20 cellular contexts compared by ENCODE assay signal in genomic region chr22:45127866-45128265, GRCh38. TPM values are rescaled to one million over a fixed set of nuclear protein-coding genes. Genes with fewer than 3 reads are reported as not detected.
DNase-seq lines count a peak whose midpoint lies in the region; TF ChIP-seq lines count a peak whose summit lies in the region.
"Had no signal": no experiment of that assay in that cellular context is flagged by ENCODE, and none has a peak within 500 bp of the region (broad histone marks: within the 10 kb centered on the region; RNA-seq: fewer than 3 reads in every experiment).

No MANE protein-coding gene starts in this region.

- H3K4me1 ChIP-seq in OCI-LY7 (ENCODE audit: insufficient read depth, low read length, poor library complexity, severe bottlenecking), result no peaks in the 10 kb centered on the region
- H3K4me1 ChIP-seq: BE2C had no signal

- in situ Hi-C loops in astrocyte of the spinal cord (cut with HindIII; ENCODE audit: low sequenced_read_pairs), result no loop called here

- no peak overlapping the region for H3K4me2 ChIP-seq in OCI-LY7 (ENCODE audit: low read length)

- POLR2A ChIA-PET in OCI-LY7 (lab: Charles Lee), result no interaction called here

- H3K9me3 Mint-ChIP-seq in immature natural killer cell, result peaks cover 0 to 2% (median 0%) of the 10 kb centered on the region in 6 donors
- H3K9me3 Mint-ChIP-seq in activated naive CD4-positive, alpha-beta T cell treated with anti-CD3 and anti-CD28 coated beads for 36 hours, result no peaks in the 10 kb centered on the region
- H3K9me3 Mint-ChIP-seq: mesothelial cell of epicardium had no signal

- no peaks in the 10 kb centered on the region for H3K9me2 ChIP-seq in OCI-LY7 (ENCODE audit: insufficient read depth, low read length)

- no peak overlapping the region for H3K27ac ChIP-seq in OCI-LY7 (ENCODE audit: low read depth, low read length, poor library complexity, severe bottlenecking)
- H3K27ac ChIP-seq: transverse colon had no signal

- H4K20me1 ChIP-seq in OCI-LY7 (ENCODE audit: insufficient read depth, low read length), result no peaks in the 10 kb centered on the region

- BruUV-seq in OCI-LY7 (replicated peaks; lab: Mats Ljungman, UMichigan), result no TSS peak

- peak overlapping the region in 3 of 5 donors; percentile 11 to 52 (median 32) for H3K4me3 Mint-ChIP-seq in immature natural killer cell
- H3K4me3 Mint-ChIP-seq in activated naive CD4-positive, alpha-beta T cell treated with anti-CD3 and anti-CD28 coated beads for 36 hours, result no peak overlapping the region
- H3K4me3 Mint-ChIP-seq: brain, mesothelial cell of epicardium had no signal

- TF ChIP-seq CTCF in astrocyte of the spinal cord (IDR thresholded peaks at IDR 0.05; ENCODE audit: low read depth, low read length) (no peak), OCI-LY7 (conservative IDR thresholded peaks at IDR 0.05; ENCODE audit: low read length) (no peak)

- H3K4me1 Mint-ChIP-seq in immature natural killer cell, result peaks cover 29 to 37% of the 10 kb centered on the region in 2 donors
- H3K4me1 Mint-ChIP-seq in activated naive CD4-positive, alpha-beta T cell treated with anti-CD3 and anti-CD28 coated beads for 36 hours (ENCODE audit: low read depth), result peaks cover 26% of the 10 kb centered on the region

- H3K79me2 ChIP-seq in OCI-LY7 (ENCODE audit: insufficient read depth, low read depth, low read length), result no peaks in the 10 kb centered on the region

- CTCF ChIA-PET in OCI-LY7 (lab: Charles Lee; ENCODE audit: unreplicated experiment), result no interaction called here
- CTCF ChIA-PET in activated naive CD4-positive, alpha-beta T cell treated with anti-CD3 and anti-CD28 coated beads for 36 hours (lab: Charles Lee), result no interaction called here

- H3K36me3 Mint-ChIP-seq in immature natural killer cell, result peaks cover 4 to 9% (median 9%) of the 10 kb centered on the region in 3 donors
- H3K36me3 Mint-ChIP-seq in activated naive CD4-positive, alpha-beta T cell treated with anti-CD3 and anti-CD28 coated beads for 36 hours (ENCODE audit: low read depth), result peaks cover 15% of the 10 kb centered on the region

- peak overlapping the region in 1 of 6 donors; percentile 50 for H3K27ac Mint-ChIP-seq in immature natural killer cell
- no peak overlapping the region for H3K27ac Mint-ChIP-seq in activated naive CD4-positive, alpha-beta T cell treated with anti-CD3 and anti-CD28 coated beads for 36 hours
- H3K27ac Mint-ChIP-seq: brain, mesothelial cell of epicardium had no signal

- DNase-seq in AG08395 (ENCODE audit: low spot score), result peak; percentile 55
- DNase-seq in HCEC 1CT, result peak; percentile 73
- peak; percentile 48 for DNase-seq in astrocyte of the spinal cord (ENCODE audit: low read depth, low spot score)
- no peak for DNase-seq in immature natural killer cell
- DNase-seq in DMS 273 (lab: John Stamatoyannopoulos, UW; ENCODE audit: unreplicated experiment), result no peak
- DNase-seq in activated CD4-positive, alpha-beta T cell treated with anti-CD3 and anti-CD28 coated beads for 48 hours, result no peak
- no peak for DNase-seq in OCI-LY7 (ENCODE audit: low spot score)
- DNase-seq in activated naive CD4-positive, alpha-beta T cell treated with anti-CD3 and anti-CD28 coated beads for 36 hours, result no peak
- DNase-seq: activated CD8-positive, alpha-beta memory T cell treated with anti-CD3 and anti-CD28 coated beads for 24 hours; activated effector memory CD4-positive, alpha-beta T cell treated with anti-CD3 and anti-CD28 coated beads, Interleukin-2, amount 50 U/mL, for 16 hours; BE2C; DMS79 treated with DMSO at 0.1 percent for 48 hours; effector CD4-positive, alpha-beta T cell; NCI-H1092 treated with DMSO at 0.1 percent for 48 hours; NCI-H2171 treated with DMSO at 0.1 percent for 48 hours; stimulated activated CD4-positive, alpha-beta T cell treated with anti-CD3 and anti-CD28 coated beads, Interleukin-4, amount 100 ng/mL, for 4 hours; transverse colon had no signal

- H2AFZ ChIP-seq in OCI-LY7 (ENCODE audit: low read length), result no peak overlapping the region

- H3K4me3 ChIP-seq in astrocyte of the spinal cord (ENCODE audit: low read depth, low read length) (no peak overlapping the region), OCI-LY7 (ENCODE audit: low read depth, low read length, poor library complexity, severe bottlenecking) (no peak overlapping the region)
- H3K4me3 ChIP-seq: GM12878, transverse colon had no signal

- H3K27me3 Mint-ChIP-seq in immature natural killer cell (ENCODE audit: low read depth in 3 of 3), result peaks cover 0 to 5% (median 3%) of the 10 kb centered on the region in 3 donors
- peaks cover 1% of the 10 kb centered on the region for H3K27me3 Mint-ChIP-seq in activated naive CD4-positive, alpha-beta T cell treated with anti-CD3 and anti-CD28 coated beads for 36 hours (ENCODE audit: low read depth)

- no peaks in the 10 kb centered on the region for H3K9me3 ChIP-seq in OCI-LY7 (ENCODE audit: low read length)
- H3K9me3 ChIP-seq: BE2C, transverse colon had no signal

- intact Hi-C loops in OCI-LY7 (cut with micrococcal nuclease; ENCODE audit: unreplicated experiment), result no loop called here
- intact Hi-C loops in activated naive CD4-positive, alpha-beta T cell treated with anti-CD3 and anti-CD28 coated beads for 36 hours (cut with micrococcal nuclease), result no loop called here

- peaks cover 5% of the 10 kb centered on the region; the same call in 1 of the 2 replicates for H3K36me3 ChIP-seq in OCI-LY7 (ENCODE audit: insufficient read depth, low read length)
- H3K36me3 ChIP-seq: transverse colon had no signal

RNA-seq across cellular contexts. Expression of gene NUP50, which starts 35.9 kb away (rescaled TPM):
- polyA plus RNA-seq in immature natural killer cell, result 10 to 100 TPM; 16.6 to 56.0 (median 26.1) TPM
- total RNA-seq in OCI-LY7 (2014; rRNA removed; shearing (Covaris generic)), result 100 and 107 TPM in 2 replicates
- total RNA-seq in OCI-LY7 (2022), result 132 and 134 TPM in 2 replicates
- total RNA-seq in activated naive CD4-positive, alpha-beta T cell treated with anti-CD3 and anti-CD28 coated beads for 36 hours, result 100 to 1,000 TPM; 151 to 154 TPM

Comparison
In these comparisons a context has a peak if more than half of its experiments do, and no peak if none do; other contexts are left out.
1. DNase-seq: peak in AG08395 (single experiment), HCEC 1CT (single experiment) and astrocyte of the spinal cord (single experiment); none in immature natural killer cell (0 of 3), DMS 273 (single experiment), activated CD4-positive, alpha-beta T cell treated with anti-CD3 and anti-CD28 coated beads for 48 hours (single experiment), OCI-LY7 (single experiment) and activated naive CD4-positive, alpha-beta T cell treated with anti-CD3 and anti-CD28 coated beads for 36 hours (single experiment).